Comparison of ENCODE assay signal across 24 cellular contexts in genomic region chr19:37926255-37926654, GRCh38. TPM values are rescaled to one million over a fixed set of nuclear protein-coding genes. Genes with fewer than 3 reads are reported as not detected.
"Had no signal": no experiment of that assay in that cellular context is flagged by ENCODE, and none has a peak within 500 bp of the region (broad histone marks: within the 10 kb centered on the region; RNA-seq: fewer than 3 reads in every experiment).

No MANE protein-coding gene starts in this region.

- H3K27me3 Mint-ChIP-seq: activated CD4-positive, alpha-beta memory T cell treated with anti-CD3 and anti-CD28 coated beads, Interleukin-2, amount 10 ng/mL, durations not matched to agents 7 days and 5 days; activated CD4-positive, alpha-beta T cell treated with anti-CD3 and anti-CD28 coated beads for 36 hours; activated CD8-positive, alpha-beta memory T cell treated with anti-CD3 and anti-CD28 coated beads, Interleukin-2, amount 10 ng/mL, durations not matched to agents 7 days and 5 days; activated naive CD8-positive, alpha-beta T cell had no signal

- H3K4me1 Mint-ChIP-seq: activated CD4-positive, alpha-beta memory T cell treated with anti-CD3 and anti-CD28 coated beads, Interleukin-2, amount 10 ng/mL, durations not matched to agents 7 days and 5 days had no signal

- H3K27me3 ChIP-seq: gastrocnemius medialis, heart left ventricle, right atrium auricular region, stomach, upper lobe of right lung had no signal

- H3K4me3 ChIP-seq: gastrocnemius medialis, heart left ventricle, left ventricle myocardium inferior, prostate gland, right atrium auricular region, stomach, upper lobe of right lung had no signal

- DNase-seq: activated CD4-positive, alpha-beta memory T cell treated with anti-CD3 and anti-CD28 coated beads, Interleukin-2, amount 10 ng/mL, durations not matched to agents 7 days and 5 days; activated CD4-positive, alpha-beta T cell treated with anti-CD3 and anti-CD28 coated beads for 36 hours; activated CD8-positive, alpha-beta memory T cell treated with anti-CD3 and anti-CD28 coated beads, Interleukin-2, amount 10 ng/mL, durations not matched to agents 7 days and 5 days; effector CD8-positive, alpha-beta T cell; gastrocnemius medialis; heart left ventricle; left ventricle myocardium inferior; mammary epithelial cell; stomach; upper lobe of right lung; WERI-Rb-1 had no signal

- FAIRE-seq: bronchial epithelial cell had no signal

- H3K4me3 Mint-ChIP-seq: activated CD4-positive, alpha-beta memory T cell treated with anti-CD3 and anti-CD28 coated beads, Interleukin-2, amount 10 ng/mL, durations not matched to agents 7 days and 5 days; activated CD4-positive, alpha-beta T cell treated with anti-CD3 and anti-CD28 coated beads for 36 hours; activated CD8-positive, alpha-beta memory T cell treated with anti-CD3 and anti-CD28 coated beads, Interleukin-2, amount 10 ng/mL, durations not matched to agents 7 days and 5 days; activated naive CD8-positive, alpha-beta T cell; neural crest cell; T-helper 1 cell treated with Interleukin-12 subunit alpha and Interleukin-12 subunit beta and Interleukin-4 antibody, amounts not matched to agents 30 μg/mL and 1 μg/mL, for 36 hours had no signal

- H3K9me3 ChIP-seq: gastrocnemius medialis, heart left ventricle, left ventricle myocardium inferior, prostate gland, right atrium auricular region, upper lobe of right lung had no signal

- H3K36me3 ChIP-seq: gastrocnemius medialis, left ventricle myocardium inferior, prostate gland, right atrium auricular region, upper lobe of right lung had no signal

- ATAC-seq: activated CD4-positive, alpha-beta T cell treated with anti-CD3 and anti-CD28 coated beads for 36 hours; activated CD8-positive, alpha-beta memory T cell treated with anti-CD3 and anti-CD28 coated beads, Interleukin-2, amount 10 ng/mL, durations not matched to agents 7 days and 5 days; esophagus mucosa; gastrocnemius medialis; heart left ventricle; upper lobe of right lung had no signal

- H3K27ac ChIP-seq: gastrocnemius medialis, heart left ventricle, left ventricle myocardium inferior, prostate gland, right atrium auricular region, stomach, upper lobe of right lung, WERI-Rb-1 had no signal

- H3K27ac Mint-ChIP-seq: activated CD4-positive, alpha-beta memory T cell treated with anti-CD3 and anti-CD28 coated beads, Interleukin-2, amount 10 ng/mL, durations not matched to agents 7 days and 5 days; activated CD4-positive, alpha-beta T cell treated with anti-CD3 and anti-CD28 coated beads for 36 hours; activated CD8-positive, alpha-beta memory T cell treated with anti-CD3 and anti-CD28 coated beads, Interleukin-2, amount 10 ng/mL, durations not matched to agents 7 days and 5 days; activated naive CD8-positive, alpha-beta T cell; T-helper 1 cell treated with Interleukin-12 subunit alpha and Interleukin-12 subunit beta and Interleukin-4 antibody, amounts not matched to agents 30 μg/mL and 1 μg/mL, for 36 hours had no signal

- H3K9me3 Mint-ChIP-seq: neural crest cell; T-helper 1 cell treated with Interleukin-12 subunit alpha and Interleukin-12 subunit beta and Interleukin-4 antibody, amounts not matched to agents 30 μg/mL and 1 μg/mL, for 36 hours had no signal

RNA-seq across cellular contexts. Expression of gene WDR87, which starts 19.9 kb away (rescaled TPM):
- total RNA-seq: activated CD4-positive, alpha-beta memory T cell treated with anti-CD3 and anti-CD28 coated beads, Interleukin-2, amount 10 ng/mL, durations not matched to agents 7 days and 5 days; activated CD4-positive, alpha-beta T cell treated with anti-CD3 and anti-CD28 coated beads for 36 hours; activated CD8-positive, alpha-beta memory T cell treated with anti-CD3 and anti-CD28 coated beads, Interleukin-2, amount 10 ng/mL, durations not matched to agents 7 days and 5 days; bronchial epithelial cell; cerebellum; esophagus mucosa; gastrocnemius medialis; heart left ventricle; kidney epithelial cell; left ventricle myocardium inferior; mammary epithelial cell; myocyte; neural crest cell; osteoblast; right atrium auricular region; skeletal muscle tissue; temporal lobe; upper lobe of right lung had no signal
- polyA plus RNA-seq: heart left ventricle, mammary epithelial cell, stomach had no signal
